In genomic region chr16:66516808-66517585, GRCh38 we compare ENCODE assay signal across 8 cellular contexts. TPM values are rescaled to one million over a fixed set of nuclear protein-coding genes. Genes with fewer than 3 reads are reported as not detected.
A peak's percentile ranks its signal among the peaks of the same experiment; 100 is the strongest.
DNase-seq lines count a peak whose midpoint lies in the region; ATAC-seq and TF ChIP-seq lines count a peak whose summit lies in the region.

No MANE protein-coding gene starts in this region.

- DNase-seq in GM06990 (ENCODE audit: extremely low read depth, insufficient read length): peak; percentile 89
- peak; percentile 100 for DNase-seq in MV-4-11 (lab: John Stamatoyannopoulos, UW)
- DNase-seq in activated CD4-positive, CD25-positive, alpha-beta regulatory T cell (lab: John Stamatoyannopoulos, UW): peak; percentile 20 to 58 (median 50)
- DNase-seq in cerebellar cortex (ENCODE audit: low spot score): peak; percentile 56
- peak; percentile 99 for DNase-seq in left lobe of liver (ENCODE audit: low spot score)
- peak; percentile 72 to 81 for DNase-seq in stimulated activated CD4-positive, alpha-beta T cell treated with anti-CD3 and anti-CD28 coated beads, Interleukin-2, amount 100 ng/mL, for 24 hours
- no peak for DNase-seq in D341Med (ENCODE audit: low spot score)

- TF ChIP-seq CTCF in GM06990 (IDR thresholded peaks at IDR 0.05; ENCODE audit: insufficient read depth, low read length, poor library complexity, severe bottlenecking): no peak

- ATAC-seq in HG02571 (IDR thresholded peaks at IDR 0.05; ENCODE audit: unreplicated experiment): peak; percentile 95
- ATAC-seq in left lobe of liver: peak; percentile 81

- peak overlapping the region; percentile 35 for H3K4me3 ChIP-seq in GM06990 (replicated peaks; ENCODE audit: low read depth, low read length)

- H3K36me3 ChIP-seq in GM06990 (ENCODE audit: control insufficient read depth, insufficient read depth, low read length): no peaks in the 10 kb centered on the region

- H3K27me3 ChIP-seq in GM06990 (replicated peaks; ENCODE audit: control insufficient read depth, insufficient read depth, low read length): no peaks in the 10 kb centered on the region

RNA-seq across cellular contexts. Expression of gene TK2, which starts 32.9 kb away (rescaled TPM):
- total RNA-seq in left lobe of liver: 39.0 TPM

RNA-seq across cellular contexts. Expression of gene CKLF, which starts 35.4 kb away (rescaled TPM):
- total RNA-seq in left lobe of liver: 10.5 TPM

RNA-seq across cellular contexts. Expression of gene CMTM1, which starts 49.2 kb away (rescaled TPM):
- total RNA-seq in left lobe of liver: 0.98 TPM
